In the genomic region with DNA sequence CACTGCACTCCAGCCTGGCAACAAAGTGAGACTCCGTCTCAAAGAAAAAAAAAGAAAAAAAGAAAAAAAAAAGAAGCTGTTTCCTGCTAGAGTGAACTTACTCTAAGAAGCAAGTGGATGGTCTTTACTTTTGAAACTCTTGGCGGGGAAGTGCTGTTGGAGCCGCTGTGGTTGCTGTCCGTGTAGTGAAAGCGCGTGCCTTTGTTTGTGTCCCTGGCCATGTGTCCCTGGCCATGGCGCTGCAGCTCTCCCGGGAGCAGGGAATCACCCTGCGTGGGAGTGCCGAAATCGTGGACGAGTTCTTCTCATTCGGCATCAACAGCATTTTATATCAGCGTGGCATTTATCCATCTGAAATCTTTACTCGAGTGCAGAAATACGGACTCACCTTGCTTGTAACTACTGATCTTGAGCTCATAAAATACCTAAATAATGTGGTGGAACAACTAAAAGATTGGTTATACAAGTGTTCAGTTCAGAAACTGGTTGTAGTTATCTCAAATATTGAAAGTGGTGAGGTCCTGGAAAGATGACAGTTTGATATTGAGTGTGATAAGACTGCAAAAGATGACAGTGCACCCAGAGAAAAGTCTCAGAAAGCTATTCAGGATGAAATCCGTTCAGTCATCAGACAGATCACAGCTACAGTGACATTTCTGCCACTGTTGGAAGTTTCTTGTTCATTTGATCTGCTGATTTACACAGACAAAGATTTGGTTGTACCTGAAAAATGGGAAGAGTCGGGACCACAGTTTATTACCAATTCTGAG, we compare ENCODE assay signal across 1 cellular context. TPM values are rescaled to one million over a fixed set of nuclear protein-coding genes. Genes with fewer than 3 reads are reported as not detected.
"Had no signal": no experiment of that assay in that cellular context is flagged by ENCODE, and none has a peak within 500 bp of the region (broad histone marks: within the 10 kb centered on the region; RNA-seq: fewer than 3 reads in every experiment).

No MANE protein-coding gene starts in this region.

RNA-seq across cellular contexts. Expression of a gene that starts 55.8 kb away (rescaled TPM):
- total RNA-seq: activated B cell treated with CpG ODN at 0.5 μM for 24 hours had no signal
